In genomic region chr1:156752843-156753486, GRCh38 we compare ENCODE assay signal across 8 cellular contexts. TPM values are rescaled to one million over a fixed set of nuclear protein-coding genes. Genes with fewer than 3 reads are reported as not detected.
DNase-seq lines count a peak whose midpoint lies in the region; ATAC-seq and TF ChIP-seq lines count a peak whose summit lies in the region.

No MANE protein-coding gene starts in this region.

- H3K9me3 ChIP-seq in HUES64 (ENCODE audit: insufficient read depth, low read depth, low read length) (no peaks in the 10 kb centered on the region), mesenchymal stem cell (ENCODE audit: control insufficient read depth, low read length) (no peaks in the 10 kb centered on the region), colonic mucosa (no peaks in the 10 kb centered on the region)

- WGBS in HUES64, result 43% methylated on average over 1 of the region's 1 CpG
- WGBS in mesenchymal stem cell, result 48% methylated on average over 1 of the region's 1 CpG

- DNase-seq in brain microvascular endothelial cell (no peak), mesenchymal stem cell (peak; percentile 86), colonic mucosa (no peak), GM20000 (ENCODE audit: low spot score) (no peak)

- H2AFZ ChIP-seq in ACC112 (ENCODE audit: low read length, unreplicated experiment), result no peak overlapping the region
- no peak overlapping the region for H2AFZ ChIP-seq in mesenchymal stem cell (ENCODE audit: low read depth, low read length)

- H4K8ac ChIP-seq in mesenchymal stem cell (ENCODE audit: low read length), result no peak overlapping the region

- H3K9ac ChIP-seq in HUES64 (ENCODE audit: low read depth, low read length) (no peak overlapping the region), mesenchymal stem cell (ENCODE audit: low read length) (peak overlapping the region; percentile 98), colonic mucosa (ENCODE audit: low read depth in 2 of 2, low read length in 2 of 2) (peak overlapping the region in 1 of 2 donors; percentile 99)

- H3K23ac ChIP-seq in mesenchymal stem cell (ENCODE audit: low read length in 2 of 2), result no peak overlapping the region

- peak overlapping the region; percentile 31 for H4K91ac ChIP-seq in mesenchymal stem cell (ENCODE audit: low read length)

- H3K79me1 ChIP-seq in mesenchymal stem cell (replicated peaks; ENCODE audit: low read length, poor library complexity, severe bottlenecking), result peaks cover 12% of the 10 kb centered on the region

- no peak for ATAC-seq in GM19455 (IDR thresholded peaks at IDR 0.05; ENCODE audit: unreplicated experiment)
- ATAC-seq in HG03039 (IDR thresholded peaks at IDR 0.05; ENCODE audit: unreplicated experiment), result no peak

- in situ Hi-C loops in brain microvascular endothelial cell (cut with HindIII; ENCODE audit: low pct_ligation_motif_present, low sequenced_read_pairs), result no loop called here

- H3K27ac ChIP-seq in ACC112 (ENCODE audit: low read depth, low read length) (no peak overlapping the region), HUES64 (ENCODE audit: low read depth, low read length) (no peak overlapping the region), brain microvascular endothelial cell (no peak overlapping the region), mesenchymal stem cell (ENCODE audit: low read length, poor library complexity, severe bottlenecking) (no peak overlapping the region), colonic mucosa (no peak overlapping the region)

- TF ChIP-seq CTCF in brain microvascular endothelial cell (IDR thresholded peaks at IDR 0.05; ENCODE audit: low read depth, low read length, missing control alignments) (no peak), colonic mucosa (IDR thresholded peaks at IDR 0.05) (no peak), GM20000 (IDR thresholded peaks at IDR 0.05; ENCODE audit: extremely low read depth, missing control alignments) (no peak)

- H2BK5ac ChIP-seq in mesenchymal stem cell (ENCODE audit: low read depth, low read length, poor library complexity, severe bottlenecking), result no peak overlapping the region

- no peak overlapping the region for H3K14ac ChIP-seq in mesenchymal stem cell (ENCODE audit: low read length in 2 of 2)

- no peak overlapping the region for H2BK12ac ChIP-seq in mesenchymal stem cell (ENCODE audit: low read length in 2 of 2)

- H3K4ac ChIP-seq in mesenchymal stem cell (ENCODE audit: low read depth in 1 of 2, low read length in 2 of 2), result peak overlapping the region in 1 of 2 experiments; percentile 46

- no peak overlapping the region for H2BK120ac ChIP-seq in mesenchymal stem cell (ENCODE audit: low read depth, low read length)

- H3K4me3 ChIP-seq in ACC112 (ENCODE audit: low read depth, low read length), result peak overlapping the region; percentile 99
- H3K4me3 ChIP-seq in HUES64 (ENCODE audit: low read length), result peak overlapping the region; percentile 93
- H3K4me3 ChIP-seq in brain microvascular endothelial cell (ENCODE audit: low read depth, low read length), result peak overlapping the region; percentile 96
- peak overlapping the region in 1 of 2 experiments; percentile 97 for H3K4me3 ChIP-seq in mesenchymal stem cell (ENCODE audit: insufficient read depth in 1 of 2, low read depth in 1 of 2, low read length in 2 of 2)
- H3K4me3 ChIP-seq in colonic mucosa, result no peak overlapping the region

- H3K4me2 ChIP-seq in mesenchymal stem cell (ENCODE audit: low read length, poor library complexity, severe bottlenecking), result peak overlapping the region; percentile 3

- H3K36me3 ChIP-seq in ACC112 (ENCODE audit: insufficient read depth, low read length) (no peaks in the 10 kb centered on the region), HUES64 (ENCODE audit: insufficient read depth, low read length) (no peaks in the 10 kb centered on the region; the same call in 1 of the 2 replicates), brain microvascular endothelial cell (replicated peaks) (no peaks in the 10 kb centered on the region), mesenchymal stem cell (ENCODE audit: control insufficient read depth in 1 of 2, insufficient read depth in 2 of 2, low read depth in 1 of 2, low read length in 2 of 2) (peaks cover 3 to 11% of the 10 kb centered on the region in 2 experiments), colonic mucosa (no peaks in the 10 kb centered on the region)

- no peaks in the 10 kb centered on the region for H3K27me3 ChIP-seq in ACC112 (ENCODE audit: insufficient read depth, low read length)
- H3K27me3 ChIP-seq in HUES64 (ENCODE audit: insufficient read depth, low read length), result no peaks in the 10 kb centered on the region
- H3K27me3 ChIP-seq in brain microvascular endothelial cell (replicated peaks), result no peaks in the 10 kb centered on the region
- no peaks in the 10 kb centered on the region for H3K27me3 ChIP-seq in mesenchymal stem cell (ENCODE audit: control insufficient read depth in 1 of 2, insufficient read depth in 1 of 2, low read length in 2 of 2)
- H3K27me3 ChIP-seq in colonic mucosa, result no peaks in the 10 kb centered on the region

- H3K4me1 ChIP-seq in ACC112 (ENCODE audit: control insufficient read depth, insufficient read depth, low read length, unreplicated experiment) (peaks cover 27% of the 10 kb centered on the region), HUES64 (ENCODE audit: insufficient read depth, low read length) (peaks cover 28% of the 10 kb centered on the region), mesenchymal stem cell (ENCODE audit: control insufficient read depth, insufficient read depth, low read depth, low read length) (peaks cover 23% of the 10 kb centered on the region), colonic mucosa (peaks cover 12% of the 10 kb centered on the region)

- peaks cover 49% of the 10 kb centered on the region for H3K79me2 ChIP-seq in ACC112 (ENCODE audit: control insufficient read depth, insufficient read depth, low read length, unreplicated experiment)

- intact Hi-C loops in colonic mucosa (cut with DNase I), result no loop called here

- peak overlapping the region in 1 of 2 experiments; percentile 28 for H3K18ac ChIP-seq in mesenchymal stem cell (ENCODE audit: low read depth in 1 of 2, low read length in 2 of 2)

- H2BK15ac ChIP-seq in mesenchymal stem cell (ENCODE audit: low read depth, poor library complexity, severe bottlenecking), result no peak overlapping the region

- no peak overlapping the region for H2AK5ac ChIP-seq in mesenchymal stem cell (ENCODE audit: low read length, severe bottlenecking)

RNA-seq across cellular contexts. Expression of gene HDGF, which starts 1.5 kb away (rescaled TPM):
- polyA plus RNA-seq in HUES64 (2013, experiment 1 of 2), result 256 TPM
- polyA plus RNA-seq in HUES64 (2013, experiment 2 of 2), result 262 TPM
- 156 TPM for polyA plus RNA-seq in mesenchymal stem cell (2013, experiment 1 of 2)
- polyA plus RNA-seq in mesenchymal stem cell (2013, experiment 2 of 2), result 154 TPM
- total RNA-seq in colonic mucosa, result 100 to 1,000 TPM; 215 to 438 TPM

RNA-seq across cellular contexts. Expression of gene MRPL24, which starts 12.1 kb away (rescaled TPM):
- polyA plus RNA-seq in HUES64 (2013, experiment 1 of 2), result 28.7 TPM
- 31.2 TPM for polyA plus RNA-seq in HUES64 (2013, experiment 2 of 2)
- polyA plus RNA-seq in mesenchymal stem cell (2013, experiment 1 of 2), result 65.7 TPM
- 64.7 TPM for polyA plus RNA-seq in mesenchymal stem cell (2013, experiment 2 of 2)
- 10 to 100 TPM; 39.1 to 86.7 TPM for total RNA-seq in colonic mucosa

RNA-seq across cellular contexts. Expression of gene PRCC, which starts 14.4 kb away (rescaled TPM):
- polyA plus RNA-seq in HUES64 (2013, experiment 1 of 2), result 84.7 TPM
- 76.6 TPM for polyA plus RNA-seq in HUES64 (2013, experiment 2 of 2)
- polyA plus RNA-seq in mesenchymal stem cell (2013, experiment 1 of 2), result 74.5 TPM
- 72.5 TPM for polyA plus RNA-seq in mesenchymal stem cell (2013, experiment 2 of 2)
- total RNA-seq in colonic mucosa, result 10 to 100 TPM; 57.1 to 58.7 TPM

RNA-seq across cellular contexts. Expression of gene ISG20L2, which starts 24.4 kb away (rescaled TPM):
- polyA plus RNA-seq in HUES64 (2013, experiment 1 of 2), result 44.6 TPM
- 37.2 TPM for polyA plus RNA-seq in HUES64 (2013, experiment 2 of 2)
- 26.8 TPM for polyA plus RNA-seq in mesenchymal stem cell (2013, experiment 1 of 2)
- 25.1 TPM for polyA plus RNA-seq in mesenchymal stem cell (2013, experiment 2 of 2)
- total RNA-seq in colonic mucosa, result 10 to 100 TPM; 23.4 to 30.0 TPM

RNA-seq across cellular contexts. Expression of gene METTL25B, which starts 24.7 kb away (rescaled TPM):
- polyA plus RNA-seq in HUES64 (2013, experiment 1 of 2), result 15.7 TPM
- polyA plus RNA-seq in HUES64 (2013, experiment 2 of 2), result 22.1 TPM
- 12.1 TPM for polyA plus RNA-seq in mesenchymal stem cell (2013, experiment 1 of 2)
- 11.3 TPM for polyA plus RNA-seq in mesenchymal stem cell (2013, experiment 2 of 2)
- 10 to 100 TPM; 31.3 to 51.9 TPM for total RNA-seq in colonic mucosa
